8 cellular contexts compared by ENCODE assay signal in the genomic region with DNA sequence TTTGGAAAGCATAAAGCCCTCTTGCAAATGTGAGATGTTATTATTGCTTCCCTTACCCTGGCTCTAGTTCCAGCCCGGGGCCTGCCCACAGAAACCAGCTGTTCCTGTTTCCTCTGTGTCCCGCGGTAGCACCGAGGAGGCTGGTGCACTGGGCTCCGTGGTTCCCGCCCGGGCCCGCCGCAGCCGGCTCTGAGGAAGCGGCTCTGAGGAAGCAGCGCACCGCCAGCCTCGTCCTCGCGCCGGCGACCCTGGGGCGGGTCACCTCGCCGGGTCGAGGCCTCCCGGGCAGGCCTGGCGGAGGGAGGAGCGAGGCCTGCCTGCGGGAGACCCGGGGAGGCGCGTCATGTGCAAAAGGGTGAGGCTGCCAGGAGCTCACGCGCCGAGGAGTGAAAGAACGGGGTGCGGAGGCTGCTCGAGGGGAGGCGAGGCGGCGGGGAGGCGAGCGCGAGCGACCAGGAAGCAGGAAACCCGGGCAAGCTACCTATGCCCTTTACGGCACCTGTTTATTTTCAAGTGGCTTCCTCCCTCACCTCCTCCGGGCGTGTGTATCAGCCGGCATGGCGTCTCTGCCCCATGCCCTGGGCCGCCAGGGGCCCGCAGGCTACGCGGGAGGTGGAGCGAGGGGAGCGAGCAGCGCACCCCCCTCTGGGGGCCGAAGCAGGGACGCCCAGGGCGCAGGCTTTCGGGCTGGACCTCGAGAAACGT.
DNase-seq lines count a peak whose midpoint lies in the region; ATAC-seq and TF ChIP-seq lines count a peak whose summit lies in the region.

No MANE protein-coding gene starts in this region.

- H3K27ac ChIP-seq in ectodermal cell (ENCODE audit: insufficient read depth, low read depth, low read length, poor library complexity, severe bottlenecking) (no peak overlapping the region), lower lobe of right lung (peak overlapping the region; percentile 77)

- peaks cover 5% of the 10 kb centered on the region for H3K4me1 ChIP-seq in ectodermal cell (ENCODE audit: control insufficient read depth, insufficient read depth, low read length)
- peaks cover 6% of the 10 kb centered on the region for H3K4me1 ChIP-seq in lower lobe of right lung

- intact Hi-C loops in lower lobe of right lung (cut with DNase I), result no loop called here

- no peaks in the 10 kb centered on the region for H3K27me3 ChIP-seq in GM06990 (replicated peaks; ENCODE audit: control insufficient read depth, insufficient read depth, low read length)
- H3K27me3 ChIP-seq in ectodermal cell (ENCODE audit: control insufficient read depth, insufficient read depth, low read length, poor library complexity, severe bottlenecking), result peaks cover 21% of the 10 kb centered on the region
- no peaks in the 10 kb centered on the region for H3K27me3 ChIP-seq in lower lobe of right lung (ENCODE audit: low read depth)

- peak; percentile 31 for TF ChIP-seq CTCF in GM06990 (IDR thresholded peaks at IDR 0.05; ENCODE audit: insufficient read depth, low read length, poor library complexity, severe bottlenecking)
- peak; percentile 24 for TF ChIP-seq CTCF in lower lobe of right lung (IDR thresholded peaks at IDR 0.05)

- no peaks in the 10 kb centered on the region for H3K36me3 ChIP-seq in GM06990 (ENCODE audit: control insufficient read depth, insufficient read depth, low read length)
- H3K36me3 ChIP-seq in ectodermal cell (ENCODE audit: control insufficient read depth, insufficient read depth, low read length), result no peaks in the 10 kb centered on the region
- H3K36me3 ChIP-seq in lower lobe of right lung, result no peaks in the 10 kb centered on the region

- H3K4me3 ChIP-seq in GM06990 (replicated peaks; ENCODE audit: low read depth, low read length) (peak overlapping the region; percentile 72), ectodermal cell (ENCODE audit: insufficient read depth, low read depth, low read length) (peak overlapping the region; percentile 29), lower lobe of right lung (peak overlapping the region; percentile 65)

- WGBS in ectodermal cell, 2 experiments, result 41 to 42% methylated on average over 61 of the region's 61 CpGs

- peak; percentile 83 for ATAC-seq in GM21717 (IDR thresholded peaks at IDR 0.05; ENCODE audit: unreplicated experiment)
- peak; percentile 91 to 94 for ATAC-seq in lower lobe of right lung

- H3K9me3 ChIP-seq in ectodermal cell (ENCODE audit: control insufficient read depth, low read length) (no peaks in the 10 kb centered on the region), lower lobe of right lung (no peaks in the 10 kb centered on the region)

- DNase-seq in GM06990 (ENCODE audit: extremely low read depth, insufficient read length), result peak; percentile 69
- DNase-seq in M059J (ENCODE audit: low read depth), result peak; percentile 35
- peak; percentile 17 to 24 for DNase-seq in activated CD4-positive, alpha-beta T cell treated with anti-CD3 and anti-CD28 coated beads, Interleukin-2, amount 50 U/mL, for 24 hours (ENCODE audit: low read depth in 1 of 2, low spot score in 1 of 2)
- DNase-seq in lower lobe of right lung, result peak; percentile 82
- peak; percentile 16 to 33 (median 25) for DNase-seq in stimulated activated CD4-positive, alpha-beta T cell treated with anti-CD3 and anti-CD28 coated beads, TNF-alpha, amount 100 ng/mL, for 4 hours (ENCODE audit: low read depth in 3 of 3)
- no peak for DNase-seq in NK-92 treated with Interleukin-12 subunit alpha and Interleukin-12 subunit beta, amount 100 ng/mL, for 24 hours (lab: John Stamatoyannopoulos, UW)
